ENCODE assay signal across 8 cellular contexts in the genomic region with DNA sequence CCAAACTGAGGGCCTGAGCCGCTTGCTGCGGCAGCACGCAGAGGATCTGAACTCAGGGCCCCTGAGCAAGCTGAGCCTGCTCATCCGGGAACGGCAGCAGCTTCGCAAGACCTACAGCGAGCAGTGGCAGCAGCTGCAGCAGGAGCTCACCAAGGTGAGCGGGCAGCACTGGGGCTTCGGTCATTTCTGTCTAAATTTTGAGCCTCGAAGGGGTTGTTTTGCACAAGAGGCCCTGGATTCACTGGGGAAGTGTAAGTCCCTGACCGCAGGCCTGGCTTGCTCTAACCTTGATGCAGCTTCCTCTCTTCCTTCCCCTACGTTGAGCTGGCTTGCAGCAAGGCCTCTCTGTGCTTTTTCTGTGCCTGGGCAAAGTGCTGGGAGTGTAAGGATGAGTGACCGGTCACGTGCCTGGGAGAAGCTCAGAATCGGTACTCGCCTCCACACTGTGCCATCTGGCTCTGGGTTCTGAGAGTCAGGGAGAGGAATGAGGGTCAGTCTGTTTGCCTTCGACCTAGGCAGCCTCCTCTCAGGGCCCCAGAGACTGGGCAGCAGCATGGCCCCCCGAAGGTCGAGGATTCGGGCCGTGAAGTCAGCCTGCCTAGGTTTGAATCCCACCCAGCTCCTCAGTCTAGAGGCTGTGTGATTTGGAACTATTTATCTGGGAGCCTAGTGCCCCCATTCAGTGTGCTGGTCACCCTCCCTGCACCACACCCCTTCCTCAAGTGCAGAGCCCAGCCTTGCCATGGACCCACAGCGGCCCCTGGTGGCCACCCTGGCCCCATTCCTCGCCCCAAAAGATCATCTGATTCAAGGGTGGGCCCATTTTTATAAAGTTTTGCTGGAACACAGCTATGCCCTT. TPM values are rescaled to one million over a fixed set of nuclear protein-coding genes. Genes with fewer than 3 reads are reported as not detected.
DNase-seq lines count a peak whose midpoint lies in the region; ATAC-seq and TF ChIP-seq lines count a peak whose summit lies in the region.

No MANE protein-coding gene starts in this region.

- intact Hi-C loops in tibial artery (cut with DNase I; ENCODE audit: low total_unique reads), result loop anchor here (2.0 kb wide), 1 partner anchor 237 kb away; no protein-coding TSS in a partner anchor

- ATAC-seq in HG03432 (IDR thresholded peaks at IDR 0.05; ENCODE audit: unreplicated experiment) (peak; percentile 56), foreskin keratinocyte (peak; percentile 54), omental fat pad (ENCODE audit: low FRiP score) (peak; percentile 55)

- H3K4me3 ChIP-seq in tibial artery, result peak overlapping the region; percentile 54 to 55

- H3K27me3 ChIP-seq in foreskin keratinocyte (no peaks in the 10 kb centered on the region), tibial artery (no peaks in the 10 kb centered on the region)

- H3K27ac ChIP-seq in foreskin keratinocyte, result no peak overlapping the region
- H3K27ac ChIP-seq in tibial artery, result peak overlapping the region; percentile 86 to 98

- H3K36me3 ChIP-seq in tibial artery, result peaks cover 10 to 51% (median 48%) of the 10 kb centered on the region in 3 donors

- no peaks in the 10 kb centered on the region for H3K4me1 ChIP-seq in foreskin keratinocyte
- peaks cover 0 to 38% (median 25%) of the 10 kb centered on the region in 4 donors for H3K4me1 ChIP-seq in tibial artery

- DNase-seq in DMS153 (lab: John Stamatoyannopoulos, UW) (peak; percentile 8), DMS153 treated with DMSO at 0.1 percent for 48 hours (lab: John Stamatoyannopoulos, UW; ENCODE audit: unreplicated experiment) (no peak), SIG-M5 treated with dmso at 0.1 percent for 504 hours (lab: John Stamatoyannopoulos, UW; ENCODE audit: unreplicated experiment) (peak; percentile 84), activated gamma-delta T cell (lab: John Stamatoyannopoulos, UW) (peak; percentile 47), foreskin keratinocyte (peak in 1 of 2 donors; percentile 15), omental fat pad (ENCODE audit: low spot score) (peak; percentile 79), tibial artery (peak; percentile 80 to 86)

- TF ChIP-seq CTCF in foreskin keratinocyte (conservative IDR thresholded peaks at IDR 0.05), result peak; percentile 98
- peak in 2 of 3 donors; percentile 76 to 91 for TF ChIP-seq CTCF in omental fat pad (IDR thresholded peaks at IDR 0.05)
- TF ChIP-seq CTCF in tibial artery (IDR thresholded peaks at IDR 0.05), result peak; percentile 96 to 97

- no peaks in the 10 kb centered on the region for H3K9me3 ChIP-seq in tibial artery

RNA-seq across cellular contexts. Expression of a gene that starts 1.4 kb away (rescaled TPM):
- total RNA-seq in foreskin keratinocyte, result 1.5 and 1.8 TPM in 2 replicates
- polyA plus RNA-seq in foreskin keratinocyte, result 0.69 and 1.5 TPM in 2 replicates
- total RNA-seq in omental fat pad, result 100 to 1,000 TPM in 1 of 4 donors, 10 to 100 TPM in 3; 57.0 to 146 (median 77.2) TPM

RNA-seq across cellular contexts. Expression of a gene that starts 17.3 kb away (rescaled TPM):
- total RNA-seq in foreskin keratinocyte, result 62.7 and 78.9 TPM in 2 replicates
- polyA plus RNA-seq in foreskin keratinocyte, result 47.7 and 55.9 TPM in 2 replicates
- 100 to 1,000 TPM in 2 of 4 donors, 10 to 100 TPM in 2; 58.7 to 121 (median 92.3) TPM for total RNA-seq in omental fat pad

RNA-seq across cellular contexts. Expression of a gene that starts 17.4 kb away (rescaled TPM):
- 10.3 and 11.0 TPM in 2 replicates for total RNA-seq in foreskin keratinocyte
- polyA plus RNA-seq in foreskin keratinocyte, result 4.8 and 5.8 TPM in 2 replicates
- total RNA-seq in omental fat pad, result 10 to 100 TPM; 32.9 to 90.3 (median 66.4) TPM

RNA-seq across cellular contexts. Expression of a gene that starts 46.7 kb away (rescaled TPM):
- 15.7 and 16.1 TPM in 2 replicates for total RNA-seq in foreskin keratinocyte
- 23.7 and 25.1 TPM in 2 replicates for polyA plus RNA-seq in foreskin keratinocyte
- total RNA-seq in omental fat pad, result 10 to 100 TPM; 11.2 to 27.3 (median 18.0) TPM

RNA-seq across cellular contexts. Expression of a gene that starts 49.4 kb away (rescaled TPM):
- total RNA-seq in foreskin keratinocyte, result 59.0 and 59.7 TPM in 2 replicates
- 46.5 and 52.5 TPM in 2 replicates for polyA plus RNA-seq in foreskin keratinocyte
- 10 to 100 TPM; 40.8 to 61.5 (median 48.8) TPM for total RNA-seq in omental fat pad

Comparison
In these comparisons a context has a peak if more than half of its experiments do, and no peak if none do; other contexts are left out.
1. RNA of a gene that starts 1.4 kb away (total RNA-seq): 57.0 to 146 TPM in omental fat pad; 1.5 to 1.8 TPM in foreskin keratinocyte; every median in the first group is over 10 times any median in the second.
2. Peak in every context shown above with its lines, with median percentiles within 50 percentile points of each other: ATAC-seq and CTCF ChIP-seq.